ENCODE assay signal across 8 cellular contexts in genomic region chr10:68897336-68897741, GRCh38. TPM values are rescaled to one million over a fixed set of nuclear protein-coding genes. Genes with fewer than 3 reads are reported as not detected.
DNase-seq lines count a peak whose midpoint lies in the region; ATAC-seq lines count a peak whose summit lies in the region.

No MANE protein-coding gene starts in this region.

- no peak for ATAC-seq in T-cell (replicated peaks in 1 of 4)
- ATAC-seq in naive B cell (ENCODE audit: low read depth in 2 of 2) = no peak
- ATAC-seq in GM19023 (IDR thresholded peaks at IDR 0.05; ENCODE audit: unreplicated experiment) = no peak
- ATAC-seq in GM21717 (IDR thresholded peaks at IDR 0.05; ENCODE audit: unreplicated experiment) = no peak

- peak in 4 of 6 experiments; percentile 16 to 51 (median 36) for DNase-seq in stimulated activated naive CD4-positive, alpha-beta T cell (lab: John Stamatoyannopoulos, UW)
- DNase-seq in stimulated activated naive CD4-positive, alpha-beta T cell treated with Interleukin-2 at 50 U/mL for 16 hours (lab: John Stamatoyannopoulos, UW) = no peak
- peak; percentile 16 for DNase-seq in NCI-H1436 treated with DMSO at 0.1 percent for 48 hours (lab: John Stamatoyannopoulos, UW)
- peak in 18 of 34 experiments; percentile 3 to 34 (median 13) for DNase-seq in T-cell
- peak; percentile 50 for DNase-seq in ecto neural progenitor cell (ENCODE audit: low spot score)
- DNase-seq in naive B cell = peak; percentile 7

- H3K27ac Mint-ChIP-seq in T-cell = no peak overlapping the region
- no peak overlapping the region for H3K27ac Mint-ChIP-seq in naive B cell

- H3K9me3 Mint-ChIP-seq in T-cell (no peaks in the 10 kb centered on the region), naive B cell (no peaks in the 10 kb centered on the region)

- no peak overlapping the region for H3K4me3 Mint-ChIP-seq in T-cell
- peak overlapping the region in 1 of 8 donors; percentile 38 for H3K4me3 Mint-ChIP-seq in naive B cell

- POLR2A ChIA-PET in T-cell (lab: Charles Lee) = interaction anchor here in 1 of 2 donors (0.6 kb wide), 1 partner anchor 998 kb away, joined by 3 read pairs; no protein-coding TSS in a partner anchor

- H3K4me1 Mint-ChIP-seq in T-cell = peaks cover 15 to 22% (median 16%) of the 10 kb centered on the region in 3 donors
- peaks cover 11 to 20% (median 17%) of the 10 kb centered on the region in 3 donors for H3K4me1 Mint-ChIP-seq in naive B cell

- CTCF ChIA-PET in T-cell (lab: Charles Lee) = interaction anchor here (0.6 to 1.2 kb wide), 5 partner anchors 28 to 922 kb away, joined by 3 read pairs; no protein-coding TSS in a partner anchor

- peaks cover 0 to 2% of the 10 kb centered on the region in 2 donors for H3K27me3 Mint-ChIP-seq in T-cell
- peaks cover 0 to 8% (median 8%) of the 10 kb centered on the region in 3 donors for H3K27me3 Mint-ChIP-seq in naive B cell

- H3K36me3 Mint-ChIP-seq in T-cell = no peaks in the 10 kb centered on the region
- H3K36me3 Mint-ChIP-seq in naive B cell = peaks cover 0 to 3% of the 10 kb centered on the region in 2 donors

RNA-seq across cellular contexts. Expression of gene DDX50, which starts 3.8 kb away (rescaled TPM):
- total RNA-seq in T-cell = 10 to 100 TPM; 31.0 to 42.3 (median 40.8) TPM
- 10 to 100 TPM; 29.1 to 59.3 (median 32.6) TPM for polyA plus RNA-seq in naive B cell (ENCODE audit: low read depth in 6 of 6)

RNA-seq across cellular contexts. Expression of gene DDX21, which starts 58.6 kb away (rescaled TPM):
- 10 to 100 TPM; 53.7 to 86.0 (median 60.7) TPM for total RNA-seq in T-cell
- polyA plus RNA-seq in naive B cell (ENCODE audit: low read depth in 6 of 6) = 10 to 100 TPM; 10.8 to 18.3 (median 17.1) TPM
